Comparison of ENCODE assay signal across 9 cellular contexts in the genomic region with DNA sequence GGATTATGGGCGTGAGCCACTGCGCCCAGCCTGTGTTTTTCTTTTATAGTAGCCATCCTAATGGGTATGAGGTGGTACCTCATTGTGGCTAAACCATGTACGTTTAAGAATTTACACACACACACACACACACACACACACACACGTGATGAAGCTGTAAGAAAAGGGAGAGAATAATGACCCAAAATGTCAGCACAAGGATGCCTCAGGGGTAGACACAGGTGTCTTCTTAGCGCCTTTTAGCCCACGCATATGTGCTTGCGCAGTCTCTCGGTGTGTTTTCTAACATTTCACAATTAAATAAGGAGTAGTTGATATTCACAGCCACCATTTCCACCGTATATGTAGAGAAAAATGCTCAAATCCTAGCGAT. TPM values are rescaled to one million over a fixed set of nuclear protein-coding genes. Genes with fewer than 3 reads are reported as not detected.
DNase-seq lines count a peak whose midpoint lies in the region; ATAC-seq and TF ChIP-seq lines count a peak whose summit lies in the region.
"Had no signal": no experiment of that assay in that cellular context is flagged by ENCODE, and none has a peak within 500 bp of the region (broad histone marks: within the 10 kb centered on the region; RNA-seq: fewer than 3 reads in every experiment).

No MANE protein-coding gene starts in this region.

- H3K36me3 ChIP-seq in cardiac muscle cell (no peaks in the 10 kb centered on the region), iPS-18a (ENCODE audit: control insufficient read depth, low read depth, low read length) (no peaks in the 10 kb centered on the region), testis (ENCODE audit: low read depth, missing control alignments) (no peaks in the 10 kb centered on the region)

- H3K27ac ChIP-seq in cardiac muscle cell (peak overlapping the region; percentile 37), iPS-18a (ENCODE audit: low read length) (no peak overlapping the region), testis (peak overlapping the region; percentile 87 to 94)

- H3K27ac Mint-ChIP-seq in activated naive CD4-positive, alpha-beta T cell treated with anti-CD3 and anti-CD28 coated beads, Interleukin-2, amount 50 U/mL, for 72 hours: peak overlapping the region; percentile 83 to 86

- H3K36me3 Mint-ChIP-seq in activated naive CD4-positive, alpha-beta T cell treated with anti-CD3 and anti-CD28 coated beads, Interleukin-2, amount 50 U/mL, for 72 hours: no peaks in the 10 kb centered on the region

- H3K9me3 ChIP-seq in cardiac muscle cell (ENCODE audit: low read depth): no peaks in the 10 kb centered on the region
- H3K9me3 ChIP-seq in iPS-18a (ENCODE audit: control insufficient read depth, low read depth, low read length): no peaks in the 10 kb centered on the region
- no peaks in the 10 kb centered on the region for H3K9me3 ChIP-seq in testis

- 20 to 23% methylated on average over 10 of the region's 10 CpGs for WGBS in testis, 2 donors

- TF ChIP-seq CTCF in cardiac muscle cell (IDR thresholded peaks at IDR 0.05; ENCODE audit: low read depth, low read length) (no peak), testis (IDR thresholded peaks at IDR 0.05) (no peak)

- H3K27me3 ChIP-seq in cardiac muscle cell: no peaks in the 10 kb centered on the region
- peaks cover 10% of the 10 kb centered on the region for H3K27me3 ChIP-seq in iPS-18a (ENCODE audit: control insufficient read depth, insufficient read depth, low read length)
- H3K27me3 ChIP-seq in testis: no peaks in the 10 kb centered on the region

- H3K9me3 Mint-ChIP-seq in activated naive CD4-positive, alpha-beta T cell treated with anti-CD3 and anti-CD28 coated beads, Interleukin-2, amount 50 U/mL, for 72 hours: no peaks in the 10 kb centered on the region

- intact Hi-C loops in Right ventricle myocardium superior (cut with DNase I) (no loop called here), testis (cut with DNase I; ENCODE audit: low total_unique reads) (no loop called here)

- ATAC-seq in Right ventricle myocardium superior (ENCODE audit: poor library complexity) (no peak), HG03108 (IDR thresholded peaks at IDR 0.05; ENCODE audit: unreplicated experiment) (no peak)
- peak in 1 of 2 donors; percentile 2 for ATAC-seq in activated naive CD4-positive, alpha-beta T cell treated with anti-CD3 and anti-CD28 coated beads, Interleukin-2, amount 50 U/mL, for 72 hours

- no peak for TF ChIP-seq POLR2A in testis (IDR thresholded peaks at IDR 0.05)

- no peak overlapping the region for H3K9ac ChIP-seq in iPS-18a (ENCODE audit: low read length)

- H3K4me3 ChIP-seq in cardiac muscle cell (peak overlapping the region; percentile 98), iPS-18a (ENCODE audit: low read length) (peak overlapping the region; percentile 68), testis (peak overlapping the region; percentile 77 to 78)

- DNase-seq in cardiac muscle cell (ENCODE audit: low read depth in 1 of 2, low spot score in 1 of 2) (no peak), Right ventricle myocardium superior (no peak), testis (no peak), T-helper 9 cell (no peak), NAMALWA (ENCODE audit: low spot score) (no peak)
- DNase-seq in activated naive CD4-positive, alpha-beta T cell treated with anti-CD3 and anti-CD28 coated beads, Interleukin-2, amount 50 U/mL, for 72 hours (ENCODE audit: low spot score in 2 of 2): no peak

- H3K4me1 ChIP-seq in cardiac muscle cell (ENCODE audit: low read depth) (peaks cover 11% of the 10 kb centered on the region), iPS-18a (ENCODE audit: control insufficient read depth, low read depth, low read length) (no peaks in the 10 kb centered on the region), testis (peaks cover 50% of the 10 kb centered on the region)

RNA-seq across cellular contexts. Expression of gene PFKL, which starts 0.8 kb away (rescaled TPM):
- total RNA-seq in cardiac muscle cell (197 and 213 TPM in 2 replicates), Right ventricle myocardium superior (42.7 TPM), testis (100 to 1,000 TPM; 213 to 298 TPM)
- polyA plus RNA-seq in cardiac muscle cell (204 and 281 TPM in 2 replicates), testis (ENCODE audit: insufficient read depth, low read depth, low replicate concordance) (132 TPM)
- 100 to 1,000 TPM in 1 of 2 donors, 10 to 100 TPM in 1; 88.8 to 223 TPM for total RNA-seq in activated naive CD4-positive, alpha-beta T cell treated with anti-CD3 and anti-CD28 coated beads, Interleukin-2, amount 50 U/mL, for 72 hours

RNA-seq across cellular contexts. Expression of gene AIRE, which starts 13.4 kb away (rescaled TPM):
- total RNA-seq in cardiac muscle cell (0.45 TPM in 1 of 2 replicates, not detected in the other), Right ventricle myocardium superior (not detected), testis (under 1 TPM; 0.55 to 0.68 TPM)
- polyA plus RNA-seq in cardiac muscle cell (not detected in 2 replicates), testis (ENCODE audit: insufficient read depth, low read depth, low replicate concordance) (0.16 TPM)
- not detected for total RNA-seq in activated naive CD4-positive, alpha-beta T cell treated with anti-CD3 and anti-CD28 coated beads, Interleukin-2, amount 50 U/mL, for 72 hours

RNA-seq across cellular contexts. Expression of gene DNMT3L, which starts 37.4 kb away (rescaled TPM):
- not detected in 2 replicates for total RNA-seq in cardiac muscle cell
- not detected in 2 replicates for polyA plus RNA-seq in cardiac muscle cell
- not detected for total RNA-seq in Right ventricle myocardium superior
- total RNA-seq in activated naive CD4-positive, alpha-beta T cell treated with anti-CD3 and anti-CD28 coated beads, Interleukin-2, amount 50 U/mL, for 72 hours: not detected
- under 1 TPM; 0.71 to 0.87 TPM for total RNA-seq in testis
- 0.24 TPM for polyA plus RNA-seq in testis (ENCODE audit: insufficient read depth, low read depth, low replicate concordance)
- total RNA-seq: myocyte had no signal

RNA-seq across cellular contexts. Expression of gene CFAP410, which starts 40.1 kb away (rescaled TPM):
- 40.9 and 46.7 TPM in 2 replicates for total RNA-seq in cardiac muscle cell
- polyA plus RNA-seq in cardiac muscle cell: 34.0 and 37.1 TPM in 2 replicates
- total RNA-seq in Right ventricle myocardium superior: 13.9 TPM
- 10 to 100 TPM; 16.5 to 17.3 TPM for total RNA-seq in activated naive CD4-positive, alpha-beta T cell treated with anti-CD3 and anti-CD28 coated beads, Interleukin-2, amount 50 U/mL, for 72 hours
- total RNA-seq in testis: 10 to 100 TPM; 71.7 to 81.6 TPM
- polyA plus RNA-seq in testis (ENCODE audit: insufficient read depth, low read depth, low replicate concordance): 40.8 TPM

RNA-seq across cellular contexts. Expression of gene TRPM2, which starts 54.4 kb away (rescaled TPM):
- total RNA-seq in cardiac muscle cell (not detected in 2 replicates), Right ventricle myocardium superior (1.9 TPM), testis (1 to 10 TPM; 3.0 to 3.9 TPM)
- polyA plus RNA-seq in cardiac muscle cell (not detected in 2 replicates), testis (ENCODE audit: insufficient read depth, low read depth, low replicate concordance) (4.9 TPM)
- 10 to 100 TPM in 1 of 2 donors, 1 to 10 TPM in 1; 8.5 to 16.3 TPM for total RNA-seq in activated naive CD4-positive, alpha-beta T cell treated with anti-CD3 and anti-CD28 coated beads, Interleukin-2, amount 50 U/mL, for 72 hours
- total RNA-seq: myocyte had no signal
